In genomic region chr5:43555895-43556606, GRCh38 we compare ENCODE assay signal across 8 cellular contexts. TPM values are rescaled to one million over a fixed set of nuclear protein-coding genes. Genes with fewer than 3 reads are reported as not detected.
DNase-seq lines count a peak whose midpoint lies in the region; ATAC-seq and TF ChIP-seq lines count a peak whose summit lies in the region.

No MANE protein-coding gene starts in this region.

- H3K27me3 ChIP-seq in mononuclear cell (ENCODE audit: insufficient read depth, low read length): no peaks in the 10 kb centered on the region

- no peaks in the 10 kb centered on the region for H3K9me3 ChIP-seq in mononuclear cell (ENCODE audit: low read depth, low read length)

- peaks cover 25% of the 10 kb centered on the region for H3K4me1 ChIP-seq in mononuclear cell (ENCODE audit: insufficient read depth, low read length)

- TF ChIP-seq CTCF in epithelial cell of esophagus (IDR thresholded peaks at IDR 0.05; ENCODE audit: insufficient read depth, low read depth, low read length, missing control alignments): no peak

- DNase-seq in DMS 273 (lab: John Stamatoyannopoulos, UW; ENCODE audit: unreplicated experiment) (peak; percentile 66), DMS 273 treated with DMSO at 0.1 percent for 48 hours (lab: John Stamatoyannopoulos, UW) (no peak), NCI-H460 (ENCODE audit: extremely low read depth, low read depth) (peak; percentile 20), epithelial cell of esophagus (ENCODE audit: low read depth) (peak; percentile 60)
- DNase-seq in activated CD8-positive, alpha-beta memory T cell treated with anti-CD3 and anti-CD28 coated beads for 24 hours: peak; percentile 84
- peak; percentile 28 to 40 for DNase-seq in stimulated activated CD8-positive, alpha-beta memory T cell treated with anti-CD3 and anti-CD28 coated beads, Interleukin-2, amount 100 ng/mL, for 48 hours (ENCODE audit: low read depth in 2 of 2)

- peak; percentile 25 for ATAC-seq in HG03039 (IDR thresholded peaks at IDR 0.05; ENCODE audit: unreplicated experiment)

- peak overlapping the region; percentile 67 for H3K4me3 ChIP-seq in epithelial cell of esophagus (ENCODE audit: low read length)
- peak overlapping the region; percentile 64 for H3K4me3 ChIP-seq in mononuclear cell (ENCODE audit: low read length)

RNA-seq across cellular contexts. Expression of gene PAIP1, which starts 0.8 kb away (rescaled TPM):
- 170 and 180 TPM in 2 replicates for total RNA-seq in NCI-H460 (2014; rRNA removed; shearing (Covaris generic))
- 94.5 and 97.3 TPM in 2 replicates for polyA plus RNA-seq in NCI-H460 (2014; cell fraction: nucleus; rRNA removed)
- total RNA-seq in mononuclear cell: 65.0 TPM

RNA-seq across cellular contexts. Expression of gene C5orf34, which starts 41.1 kb away (rescaled TPM):
- total RNA-seq in NCI-H460 (2014; rRNA removed; shearing (Covaris generic)): 11.5 and 13.1 TPM in 2 replicates
- polyA plus RNA-seq in NCI-H460 (2014; cell fraction: nucleus; rRNA removed): 28.2 and 36.7 TPM in 2 replicates
- 1.9 TPM for total RNA-seq in mononuclear cell

RNA-seq across cellular contexts. Expression of gene NNT, which starts 46.9 kb away (rescaled TPM):
- total RNA-seq in NCI-H460 (2014; rRNA removed; shearing (Covaris generic)): 30.9 and 35.9 TPM in 2 replicates
- polyA plus RNA-seq in NCI-H460 (2014; cell fraction: nucleus; rRNA removed): 29.8 and 31.5 TPM in 2 replicates
- total RNA-seq in mononuclear cell: 30.6 TPM
